ENCODE assay signal across 34 cellular contexts in genomic region chr3:185393055-185393454, GRCh38.
"Had no signal": no experiment of that assay in that cellular context is flagged by ENCODE, and none has a peak within 500 bp of the region (broad histone marks: within the 10 kb centered on the region; RNA-seq: fewer than 3 reads in every experiment).

No MANE protein-coding gene starts in this region.

- H3K9me3 ChIP-seq: MG63 had no signal

- H3K36me3 ChIP-seq: MG63 had no signal

- H3K4me3 ChIP-seq: MG63 had no signal

- DNase-seq: Karpas-422, Kasumi-1, MG63, MM.1S, MV-4-11, NCI-H1048, NCI-H1092, NCI-H1092 treated with DMSO at 0.1 percent for 48 hours, NCI-H1105, NCI-H1105 treated with DMSO at 0.1 percent for 48 hours, NCI-H1417, NCI-H1417 treated with DMSO at 0.1 percent for 48 hours, NCI-H1436, NCI-H1436 treated with DMSO at 0.1 percent for 48 hours, NCI-H146, NCI-H1694, NCI-H1694 treated with DMSO at 0.1 percent for 48 hours, NCI-H187 treated with DMSO at 0.1 percent for 48 hours, NCI-H1930, NCI-H2029, NCI-H2029 treated with DMSO at 0.1 percent for 48 hours, NCI-H2081, NCI-H2081 treated with DMSO at 0.1 percent for 48 hours, NCI-H2107, NCI-H2171, NCI-H2171 treated with DMSO at 0.1 percent for 48 hours, NCI-H2227 treated with DMSO at 0.1 percent for 48 hours, NCI-H226, NCI-H345, NCI-H446, NCI-H446 treated with DMSO at 0.1 percent for 48 hours, NCI-H510A, NCI-H510A treated with DMSO at 0.1 percent for 48 hours, NCI-H524 had no signal
